In genomic region chr20:37882961-37883712, GRCh38 we compare ENCODE assay signal across 16 cellular contexts. TPM values are rescaled to one million over a fixed set of nuclear protein-coding genes. Genes with fewer than 3 reads are reported as not detected.
"Had no signal": no experiment of that assay in that cellular context is flagged by ENCODE, and none has a peak within 500 bp of the region (broad histone marks: within the 10 kb centered on the region; RNA-seq: fewer than 3 reads in every experiment).

No MANE protein-coding gene starts in this region.

- H3K27ac ChIP-seq: ascending aorta, heart left ventricle, lower lobe of right lung, ovary, sigmoid colon, upper lobe of left lung had no signal

- H3K9me3 ChIP-seq: ascending aorta, heart left ventricle, lower lobe of right lung, ovary, sigmoid colon, upper lobe of left lung had no signal

- H3K4me1 ChIP-seq: ascending aorta, lower lobe of right lung had no signal

- H3K36me3 ChIP-seq: ascending aorta, heart left ventricle, lower lobe of right lung, ovary, sigmoid colon, upper lobe of left lung had no signal

- ATAC-seq: activated T-helper 17 cell treated with anti-CD3 and anti-CD28 coated beads, Interleukin-2, amount 50 U/mL, for 72 hours; effector memory CD8-positive, alpha-beta T cell; heart left ventricle; left colon; lower lobe of right lung; stimulated activated naive CD8-positive, alpha-beta T cell treated with anti-CD3 and anti-CD28 coated beads, Interleukin-15, amount 100 ng/mL, for 72 hours had no signal

- DNase-seq: activated CD4-positive, alpha-beta T cell treated with anti-CD3 and anti-CD28 coated beads, Interleukin-2, amount 50 U/mL, for 48 hours; activated naive CD4-positive, alpha-beta T cell treated with Interleukin-2 at 50 U/mL for 16 hours; dermis blood vessel endothelial cell; effector memory CD8-positive, alpha-beta T cell; foreskin melanocyte; left colon; lower lobe of right lung; ovary; sigmoid colon; stimulated activated CD4-positive, alpha-beta T cell treated with anti-CD3 and anti-CD28 coated beads, Interleukin-1b, Interleukin-23, amount 100 ng/mL, for 48 hours; stimulated activated naive CD8-positive, alpha-beta T cell treated with anti-CD3 and anti-CD28 coated beads, Interleukin-15, amount 100 ng/mL, for 72 hours; T1000 had no signal

- H3K4me3 ChIP-seq: ascending aorta, heart left ventricle, lower lobe of right lung, ovary, sigmoid colon, upper lobe of left lung had no signal

- H3K27me3 ChIP-seq: ascending aorta, ovary, sigmoid colon, upper lobe of left lung had no signal

RNA-seq across cellular contexts. Expression of gene VSTM2L, which starts 19.8 kb away (rescaled TPM):
- total RNA-seq: activated T-helper 17 cell treated with anti-CD3 and anti-CD28 coated beads, Interleukin-2, amount 50 U/mL, for 72 hours had no signal
